18 cellular contexts compared by ENCODE assay signal in genomic region chr20:60272790-60273189, GRCh38.
"Had no signal": no experiment of that assay in that cellular context is flagged by ENCODE, and none has a peak within 500 bp of the region (broad histone marks: within the 10 kb centered on the region; RNA-seq: fewer than 3 reads in every experiment).

No MANE protein-coding gene starts in this region.

- H3K36me3 ChIP-seq: brain microvascular endothelial cell, gastroesophageal sphincter, right lobe of liver, transverse colon had no signal

- H3K27ac ChIP-seq: brain microvascular endothelial cell, gastroesophageal sphincter, hepatocyte, right lobe of liver, transverse colon had no signal

- H3K4me1 ChIP-seq: gastroesophageal sphincter, right lobe of liver, transverse colon had no signal

- H3K4me3 ChIP-seq: gastroesophageal sphincter, hepatocyte, mucosa of descending colon, right lobe of liver, transverse colon had no signal

- H3K27me3 ChIP-seq: brain microvascular endothelial cell, right lobe of liver, transverse colon had no signal

- H3K9me3 ChIP-seq: gastroesophageal sphincter, mucosa of descending colon, right lobe of liver, transverse colon had no signal

- DNase-seq: activated CD4-positive, alpha-beta T cell treated with anti-CD3 and anti-CD28 coated beads for 48 hours; activated CD4-positive, alpha-beta T cell treated with anti-CD3 and anti-CD28 coated beads, Interleukin-2, amount 50 U/mL, for 48 hours; activated CD8-positive, alpha-beta memory T cell treated with anti-CD3 and anti-CD28 coated beads for 24 hours; activated gamma-delta T cell; activated naive CD4-positive, alpha-beta T cell treated with anti-CD3 and anti-CD28 coated beads, Interleukin-2, amount 10 ng/mL, durations not matched to agents 7 days and 5 days; activated naive CD8-positive, alpha-beta T cell treated with anti-CD3 and anti-CD28 coated beads, Interleukin-2, amount 10 ng/mL, durations not matched to agents 7 days and 5 days; brain microvascular endothelial cell; cortex of kidney; effector memory CD8-positive, alpha-beta T cell; left cardiac atrium; left ventricle myocardium superior; mucosa of descending colon; right lobe of liver; stimulated activated CD4-positive, alpha-beta T cell treated with anti-CD3 and anti-CD28 coated beads, Interleukin-2, amount 100 ng/mL, for 48 hours; stimulated activated naive CD4-positive, alpha-beta T cell treated with Interleukin-2 at 50 U/mL for 16 hours; transverse colon had no signal
